ENCODE assay signal across 12 cellular contexts in genomic region chr17:46727572-46728348, GRCh38.
DNase-seq lines count a peak whose midpoint lies in the region; ATAC-seq and TF ChIP-seq lines count a peak whose summit lies in the region.
"Had no signal": no experiment of that assay in that cellular context is flagged by ENCODE, and none has a peak within 500 bp of the region (broad histone marks: within the 10 kb centered on the region; RNA-seq: fewer than 3 reads in every experiment).

No MANE protein-coding gene starts in this region.

- no peak for TF ChIP-seq CTCF in epithelial cell of esophagus (IDR thresholded peaks at IDR 0.05; ENCODE audit: insufficient read depth, low read depth, low read length, missing control alignments)
- no peak for TF ChIP-seq CTCF in hepatocyte (IDR thresholded peaks at IDR 0.05; ENCODE audit: poor library complexity)

- no peak for ATAC-seq in HG02973 (IDR thresholded peaks at IDR 0.05; ENCODE audit: unreplicated experiment)
- ATAC-seq: CD8-positive, alpha-beta T cell; left ventricle myocardium superior had no signal

- DNase-seq in EH (ENCODE audit: low read depth) (peak; percentile 89), RKO (ENCODE audit: low spot score) (peak; percentile 46), epithelial cell of esophagus (ENCODE audit: low read depth) (peak; percentile 88), non-pigmented ciliary epithelial cell (ENCODE audit: low read depth) (peak; percentile 76), hepatocyte (ENCODE audit: low spot score) (no peak), NCI-H128 (lab: John Stamatoyannopoulos, UW; ENCODE audit: unreplicated experiment) (no peak)
- no peak for DNase-seq in activated CD4-positive, alpha-beta T cell treated with anti-CD3 and anti-CD28 coated beads, Interleukin-2, amount 50 U/mL, for 4 hours
- DNase-seq: activated CD4-positive, alpha-beta T cell treated with anti-CD3 and anti-CD28 coated beads for 4 hours; CD8-positive, alpha-beta T cell; central memory CD4-positive, alpha-beta T cell; left ventricle myocardium superior had no signal

- peaks cover 6% of the 10 kb centered on the region for H3K4me1 ChIP-seq in hepatocyte (ENCODE audit: insufficient read depth)

- H3K4me2 ChIP-seq in hepatocyte, result no peak overlapping the region

- no peaks in the 10 kb centered on the region for H4K20me1 ChIP-seq in hepatocyte (ENCODE audit: insufficient read depth, poor library complexity, severe bottlenecking)

- no peaks in the 10 kb centered on the region for H3K36me3 ChIP-seq in hepatocyte (replicated peaks; ENCODE audit: insufficient read depth, low read depth)

- H3K4me3 ChIP-seq in epithelial cell of esophagus (ENCODE audit: low read length) (no peak overlapping the region), hepatocyte (no peak overlapping the region)

- no peaks in the 10 kb centered on the region for H3K9me2 ChIP-seq in hepatocyte (replicated peaks; ENCODE audit: insufficient read depth)

- WGBS in hepatocyte (ENCODE audit: low lambda C conversion rate, missing lambda C conversion rate), result 74% methylated on average over 4 of the region's 4 CpGs

- H3K27ac ChIP-seq in hepatocyte, result no peak overlapping the region

- no peaks in the 10 kb centered on the region for H3K9me3 ChIP-seq in hepatocyte (ENCODE audit: low read depth)

- H3K27me3 ChIP-seq in hepatocyte, result no peaks in the 10 kb centered on the region

- no peaks in the 10 kb centered on the region for H3K79me2 ChIP-seq in hepatocyte

- H2AFZ ChIP-seq in hepatocyte, result no peak overlapping the region

Comparison
In these comparisons a context has a peak if more than half of its experiments do, and no peak if none do; other contexts are left out.
1. DNase-seq: peak in EH (single experiment), RKO (single experiment), epithelial cell of esophagus (single experiment) and non-pigmented ciliary epithelial cell (single experiment); none in activated CD4-positive, alpha-beta T cell treated with anti-CD3 and anti-CD28 coated beads, Interleukin-2, amount 50 U/mL, for 4 hours (0 of 2), hepatocyte (single experiment) and NCI-H128 (single experiment).